Comparison of ENCODE assay signal across 12 cellular contexts in genomic region chr1:205809942-205810345, GRCh38. TPM values are rescaled to one million over a fixed set of nuclear protein-coding genes. Genes with fewer than 3 reads are reported as not detected.
A peak's percentile ranks its signal among the peaks of the same experiment; 100 is the strongest.
DNase-seq lines count a peak whose midpoint lies in the region; ATAC-seq, FAIRE-seq and TF ChIP-seq lines count a peak whose summit lies in the region.
"Had no signal": no experiment of that assay in that cellular context is flagged by ENCODE, and none has a peak within 500 bp of the region (broad histone marks: within the 10 kb centered on the region; RNA-seq: fewer than 3 reads in every experiment).

No MANE protein-coding gene starts in this region.

- no TSS peak for BruUV-seq in MCF 10A (replicated peaks; lab: Mats Ljungman, UMichigan)

- H3K9me3 ChIP-seq in CD4-positive, CD25-positive, alpha-beta regulatory T cell (ENCODE audit: control insufficient read depth in 2 of 2, low read length in 2 of 2): no peaks in the 10 kb centered on the region
- no peaks in the 10 kb centered on the region for H3K9me3 ChIP-seq in naive thymus-derived CD4-positive, alpha-beta T cell (ENCODE audit: control insufficient read depth in 2 of 3, low read length in 3 of 3)
- H3K9me3 ChIP-seq: esophagus squamous epithelium, prostate gland had no signal

- TF ChIP-seq CTCF in MCF 10A (IDR thresholded peaks at IDR 0.05; ENCODE audit: unreplicated experiment): no peak

- intact Hi-C loops in naive thymus-derived CD4-positive, alpha-beta T cell (cut with micrococcal nuclease): loop anchor here in 1 of 2 donors (5.0 kb wide), 2 partner anchors 33 to 63 kb away; partner anchors contain the start of gene RAB29
- intact Hi-C loops in MCF 10A (cut with micrococcal nuclease): loop anchor here (5.0 kb wide), 1 partner anchor 63 kb away; no protein-coding TSS in a partner anchor

- H3K27ac ChIP-seq in CD4-positive, CD25-positive, alpha-beta regulatory T cell (ENCODE audit: insufficient read depth, low read length, poor library complexity, severe bottlenecking): no peak overlapping the region
- no peak overlapping the region for H3K27ac ChIP-seq in naive thymus-derived CD4-positive, alpha-beta T cell (ENCODE audit: low read depth, low read length)
- H3K27ac ChIP-seq: esophagus squamous epithelium, prostate gland had no signal

- peaks cover 20% of the 10 kb centered on the region for H3K36me3 Mint-ChIP-seq in CD4-positive, CD25-positive, alpha-beta regulatory T cell
- H3K36me3 Mint-ChIP-seq in central memory CD8-positive, alpha-beta T cell (ENCODE audit: insufficient read depth): peaks cover 15% of the 10 kb centered on the region
- peaks cover 0 to 24% (median 8%) of the 10 kb centered on the region in 5 donors for H3K36me3 Mint-ChIP-seq in naive thymus-derived CD4-positive, alpha-beta T cell
- peaks cover 14% of the 10 kb centered on the region for H3K36me3 Mint-ChIP-seq in MCF 10A (ENCODE audit: insufficient read depth, unreplicated experiment)

- POLR2A ChIA-PET in naive thymus-derived CD4-positive, alpha-beta T cell (lab: Charles Lee): interaction anchor here (0.9 to 3.4 kb wide), 2 partner anchors 35 to 162 kb away, joined by 3 to 16 read pairs; partner anchors contain the start of gene RAB29
- POLR2A ChIA-PET in MCF 10A (lab: Yijun Ruan, JAX): interaction anchor here (0.6 to 5.1 kb wide), 4 partner anchors 10 to 60 kb away, joined by 3 to 32 read pairs (median 4); partner anchors contain the start of gene NUCKS1

- no peak for FAIRE-seq in urothelium cell line (lab: Jason Lieb, UNC)

- H3K4me3 Mint-ChIP-seq in CD4-positive, CD25-positive, alpha-beta regulatory T cell: peak overlapping the region; percentile 91 to 96 (median 94)
- peak overlapping the region; percentile 95 for H3K4me3 Mint-ChIP-seq in central memory CD8-positive, alpha-beta T cell
- peak overlapping the region in 8 of 10 donors; percentile 43 to 94 (median 80) for H3K4me3 Mint-ChIP-seq in naive thymus-derived CD4-positive, alpha-beta T cell
- H3K4me3 Mint-ChIP-seq in MCF 10A (ENCODE audit: unreplicated experiment): no peak overlapping the region
- H3K4me3 Mint-ChIP-seq: activated naive CD4-positive, alpha-beta T cell treated with anti-CD3 and anti-CD28 coated beads, Interleukin-2, amount 10 ng/mL, durations not matched to agents 7 days and 5 days had no signal

- peaks cover 84% of the 10 kb centered on the region for H3K4me1 ChIP-seq in CD4-positive, CD25-positive, alpha-beta regulatory T cell (ENCODE audit: control insufficient read depth, insufficient read depth, low read length, poor library complexity, severe bottlenecking)
- peaks cover 39 to 63% of the 10 kb centered on the region in 2 donors for H3K4me1 ChIP-seq in naive thymus-derived CD4-positive, alpha-beta T cell (ENCODE audit: control insufficient read depth in 2 of 2, insufficient read depth in 2 of 2, low read length in 2 of 2)

- H3K36me3 ChIP-seq in CD4-positive, CD25-positive, alpha-beta regulatory T cell (ENCODE audit: control insufficient read depth, insufficient read depth, low read length): peaks cover 10% of the 10 kb centered on the region
- H3K36me3 ChIP-seq in naive thymus-derived CD4-positive, alpha-beta T cell (ENCODE audit: control insufficient read depth in 2 of 3, insufficient read depth in 3 of 3, low read length in 3 of 3): peaks cover 0 to 12% (median 0%) of the 10 kb centered on the region in 3 experiments
- H3K36me3 ChIP-seq: prostate gland had no signal

- peak overlapping the region; percentile 5 for H3K4me3 ChIP-seq in CD4-positive, CD25-positive, alpha-beta regulatory T cell (ENCODE audit: low read depth, low read length)
- no peak overlapping the region for H3K4me3 ChIP-seq in naive thymus-derived CD4-positive, alpha-beta T cell (ENCODE audit: low read length)
- H3K4me3 ChIP-seq: prostate gland had no signal

- peaks cover 13 to 87% (median 72%) of the 10 kb centered on the region in 4 donors for H3K4me1 Mint-ChIP-seq in CD4-positive, CD25-positive, alpha-beta regulatory T cell
- peaks cover 82% of the 10 kb centered on the region for H3K4me1 Mint-ChIP-seq in central memory CD8-positive, alpha-beta T cell
- H3K4me1 Mint-ChIP-seq in naive thymus-derived CD4-positive, alpha-beta T cell: peaks cover 63 to 90% (median 85%) of the 10 kb centered on the region in 7 donors
- H3K4me1 Mint-ChIP-seq in MCF 10A (ENCODE audit: insufficient read depth, unreplicated experiment): peaks cover 56% of the 10 kb centered on the region

- ATAC-seq in CD4-positive, CD25-positive, alpha-beta regulatory T cell (ENCODE audit: low read depth in 2 of 2): no peak
- ATAC-seq in central memory CD8-positive, alpha-beta T cell (replicated peaks; ENCODE audit: extremely low read depth, poor library complexity, severe bottlenecking): no peak
- no peak for ATAC-seq in naive thymus-derived CD4-positive, alpha-beta T cell
- ATAC-seq in HG03457 (IDR thresholded peaks at IDR 0.05; ENCODE audit: unreplicated experiment): no peak

- no peaks in the 10 kb centered on the region for H3K27me3 Mint-ChIP-seq in CD4-positive, CD25-positive, alpha-beta regulatory T cell
- no peaks in the 10 kb centered on the region for H3K27me3 Mint-ChIP-seq in central memory CD8-positive, alpha-beta T cell
- peaks cover 0 to 12% (median 0%) of the 10 kb centered on the region in 5 donors for H3K27me3 Mint-ChIP-seq in naive thymus-derived CD4-positive, alpha-beta T cell
- H3K27me3 Mint-ChIP-seq in MCF 10A (ENCODE audit: insufficient read depth, unreplicated experiment): no peaks in the 10 kb centered on the region

- peaks cover 0 to 1% (median 0%) of the 10 kb centered on the region in 7 donors for H3K9me3 Mint-ChIP-seq in CD4-positive, CD25-positive, alpha-beta regulatory T cell
- H3K9me3 Mint-ChIP-seq in central memory CD8-positive, alpha-beta T cell: no peaks in the 10 kb centered on the region
- peaks cover 0 to 5% (median 0%) of the 10 kb centered on the region in 11 donors for H3K9me3 Mint-ChIP-seq in naive thymus-derived CD4-positive, alpha-beta T cell
- H3K9me3 Mint-ChIP-seq in MCF 10A (ENCODE audit: unreplicated experiment): no peaks in the 10 kb centered on the region
- H3K9me3 Mint-ChIP-seq: activated naive CD4-positive, alpha-beta T cell treated with anti-CD3 and anti-CD28 coated beads, Interleukin-2, amount 10 ng/mL, durations not matched to agents 7 days and 5 days had no signal

- CTCF ChIA-PET in naive thymus-derived CD4-positive, alpha-beta T cell (lab: Charles Lee): interaction anchor here (1.4 kb wide), 1 partner anchor 151 kb away, joined by 3 read pairs; no protein-coding TSS in a partner anchor
- CTCF ChIA-PET in MCF 10A (lab: Yijun Ruan, JAX): interaction anchor here (0.6 to 6.4 kb wide), 7 partner anchors 14 to 221 kb away, joined by 3 to 54 read pairs (median 4); no protein-coding TSS in a partner anchor

- no peak for DNase-seq in CD4-positive, CD25-positive, alpha-beta regulatory T cell
- no peak for DNase-seq in central memory CD8-positive, alpha-beta T cell (ENCODE audit: low spot score in 2 of 2)
- no peak for DNase-seq in naive thymus-derived CD4-positive, alpha-beta T cell
- DNase-seq in urothelium cell line (ENCODE audit: low spot score): no peak
- no peak for DNase-seq in MCF 10A (ENCODE audit: unreplicated experiment)
- DNase-seq: activated naive CD4-positive, alpha-beta T cell treated with anti-CD3 and anti-CD28 coated beads, Interleukin-2, amount 10 ng/mL, durations not matched to agents 7 days and 5 days; esophagus squamous epithelium; NCI-H1092; OCI-M1; stimulated activated CD4-positive, alpha-beta T cell treated with anti-CD3 and anti-CD28 coated beads, Interleukin-2, amount 100 ng/mL, for 24 hours had no signal

- no peaks in the 10 kb centered on the region for H3K27me3 ChIP-seq in CD4-positive, CD25-positive, alpha-beta regulatory T cell (ENCODE audit: control insufficient read depth, insufficient read depth, low read length)
- H3K27me3 ChIP-seq in naive thymus-derived CD4-positive, alpha-beta T cell (ENCODE audit: control insufficient read depth in 2 of 2, insufficient read depth in 2 of 2, low read length in 2 of 2): no peaks in the 10 kb centered on the region
- H3K27me3 ChIP-seq: esophagus squamous epithelium had no signal

- H3K27ac Mint-ChIP-seq in CD4-positive, CD25-positive, alpha-beta regulatory T cell: peak overlapping the region in 1 of 3 donors; percentile 26
- H3K27ac Mint-ChIP-seq in central memory CD8-positive, alpha-beta T cell (ENCODE audit: low read depth): no peak overlapping the region
- H3K27ac Mint-ChIP-seq in naive thymus-derived CD4-positive, alpha-beta T cell: peak overlapping the region in 4 of 9 donors; percentile 58 to 93 (median 78)
- H3K27ac Mint-ChIP-seq in MCF 10A (ENCODE audit: low read depth, unreplicated experiment): no peak overlapping the region
- H3K27ac Mint-ChIP-seq: activated naive CD4-positive, alpha-beta T cell treated with anti-CD3 and anti-CD28 coated beads, Interleukin-2, amount 10 ng/mL, durations not matched to agents 7 days and 5 days had no signal

RNA-seq across cellular contexts. Expression of gene SLC41A1, which starts 3.1 kb away (rescaled TPM):
- 33.2 TPM for total RNA-seq in CD4-positive, CD25-positive, alpha-beta regulatory T cell
- polyA plus RNA-seq in CD4-positive, CD25-positive, alpha-beta regulatory T cell: 10 to 100 TPM; 10.8 to 18.5 (median 13.4) TPM
- total RNA-seq in naive thymus-derived CD4-positive, alpha-beta T cell: 10 to 100 TPM; 16.5 to 32.0 (median 27.8) TPM
- polyA plus RNA-seq in naive thymus-derived CD4-positive, alpha-beta T cell: 10 to 100 TPM in 1 of 2 donors, 1 to 10 TPM in 1; 9.1 to 15.9 TPM
- total RNA-seq in MCF 10A (2022): 48.8 and 49.7 TPM in 2 replicates

RNA-seq across cellular contexts. Expression of gene RAB29, which starts 34.7 kb away (rescaled TPM):
- 37.0 TPM for total RNA-seq in CD4-positive, CD25-positive, alpha-beta regulatory T cell
- polyA plus RNA-seq in CD4-positive, CD25-positive, alpha-beta regulatory T cell: 100 to 1,000 TPM in 1 of 4 donors, 10 to 100 TPM in 3; 94.9 to 119 (median 98.6) TPM
- total RNA-seq in naive thymus-derived CD4-positive, alpha-beta T cell: 10 to 100 TPM; 23.9 to 55.5 (median 45.9) TPM
- polyA plus RNA-seq in naive thymus-derived CD4-positive, alpha-beta T cell: 10 to 100 TPM; 57.3 to 76.6 TPM
- 33.6 and 44.8 TPM in 2 replicates for total RNA-seq in MCF 10A (2022)

RNA-seq across cellular contexts. Expression of gene PM20D1, which starts 40.0 kb away (rescaled TPM):
- total RNA-seq in CD4-positive, CD25-positive, alpha-beta regulatory T cell: 3.8 TPM
- polyA plus RNA-seq in CD4-positive, CD25-positive, alpha-beta regulatory T cell: 1 to 10 TPM; 2.3 to 3.9 (median 3.6) TPM
- total RNA-seq in naive thymus-derived CD4-positive, alpha-beta T cell: 1 to 10 TPM in 4 of 5 experiments, under 1 TPM in 1; 0.92 to 2.7 (median 1.9) TPM
- polyA plus RNA-seq in naive thymus-derived CD4-positive, alpha-beta T cell: 1 to 10 TPM; 1.6 to 2.2 TPM
- not detected in 2 replicates for total RNA-seq in MCF 10A (2022)
- total RNA-seq: prostate gland had no signal

RNA-seq across cellular contexts. Expression of gene NUCKS1, which starts 60.0 kb away (rescaled TPM):
- total RNA-seq in CD4-positive, CD25-positive, alpha-beta regulatory T cell: 72.0 TPM
- 10 to 100 TPM; 12.9 to 15.8 (median 13.3) TPM for polyA plus RNA-seq in CD4-positive, CD25-positive, alpha-beta regulatory T cell
- 100 to 1,000 TPM in 4 of 5 experiments, 10 to 100 TPM in 1; 70.4 to 164 (median 122) TPM for total RNA-seq in naive thymus-derived CD4-positive, alpha-beta T cell
- polyA plus RNA-seq in naive thymus-derived CD4-positive, alpha-beta T cell: 10 to 100 TPM; 12.5 to 18.7 TPM
- total RNA-seq in MCF 10A (2022): 605 and 615 TPM in 2 replicates
